ENCODE assay signal across 16 cellular contexts in the genomic region with DNA sequence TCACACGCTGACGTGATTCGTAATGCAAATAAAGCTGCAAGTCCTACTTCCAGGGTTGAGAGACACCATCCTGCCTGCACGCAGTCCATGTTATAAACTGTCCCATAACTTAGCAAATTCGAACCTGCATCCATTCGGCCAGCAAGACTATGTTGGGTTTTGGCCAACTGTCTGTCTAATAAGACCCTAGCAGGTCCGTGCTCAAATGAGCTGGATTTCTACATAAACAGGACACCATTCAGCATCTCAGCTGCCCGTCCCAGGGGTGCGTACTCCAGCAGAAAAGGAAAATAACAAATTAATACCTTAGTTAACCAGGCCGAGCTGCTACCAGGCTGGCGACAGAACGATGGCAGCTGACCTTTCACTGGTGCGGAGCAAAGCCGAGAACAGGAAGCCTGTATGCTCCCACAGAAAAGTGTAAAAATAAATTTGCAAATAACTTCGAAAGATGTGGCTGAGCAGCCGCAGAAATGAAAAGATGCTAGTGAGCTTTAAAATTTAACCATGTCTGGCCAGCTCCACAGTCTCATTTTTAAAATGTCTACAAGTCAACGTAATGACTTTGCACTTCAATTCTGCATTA.
A peak's percentile ranks its signal among the peaks of the same experiment; 100 is the strongest.
DNase-seq lines count a peak whose midpoint lies in the region; ATAC-seq, FAIRE-seq and TF ChIP-seq lines count a peak whose summit lies in the region.
"Had no signal": no experiment of that assay in that cellular context is flagged by ENCODE, and none has a peak within 500 bp of the region (broad histone marks: within the 10 kb centered on the region; RNA-seq: fewer than 3 reads in every experiment).

No MANE protein-coding gene starts in this region.

- peak overlapping the region; percentile 6; the same call in 1 of the 2 replicates for H2AFZ ChIP-seq in Karpas-422 (ENCODE audit: low read length)
- H2AFZ ChIP-seq: parathyroid adenoma had no signal

- no peaks in the 10 kb centered on the region for H3K9me2 ChIP-seq in Karpas-422 (replicated peaks; ENCODE audit: insufficient read depth, low read length)
- H3K9me2 ChIP-seq: SK-N-SH had no signal

- POLR2A ChIA-PET in CD8-positive, alpha-beta T cell (lab: Charles Lee), result interaction anchor here (0.8 kb wide), 1 partner anchor 14 kb away, joined by 3 read pairs; no protein-coding TSS in a partner anchor

- no peaks in the 10 kb centered on the region for H3K79me2 ChIP-seq in Karpas-422 (ENCODE audit: low read length)
- H3K79me2 ChIP-seq: parathyroid adenoma had no signal

- TF ChIP-seq POLR2A in GM12891 (IDR thresholded peaks at IDR 0.05; ENCODE audit: low read depth, low read length), result no peak

- ATAC-seq in CD8-positive, alpha-beta T cell, result no peak
- ATAC-seq in HG02623 (IDR thresholded peaks at IDR 0.05; ENCODE audit: unreplicated experiment), result peak; percentile 52
- ATAC-seq in HG03175 (IDR thresholded peaks at IDR 0.05; ENCODE audit: unreplicated experiment), result no peak

- peak overlapping the region; percentile 33 for H3K4me3 Mint-ChIP-seq in CD8-positive, alpha-beta T cell
- H3K4me3 Mint-ChIP-seq in endothelial cell (ENCODE audit: unreplicated experiment), result no peak overlapping the region

- H4K20me1 ChIP-seq in Karpas-422 (ENCODE audit: insufficient read depth, low read depth, low read length), result no peaks in the 10 kb centered on the region

- H3K4me3 ChIP-seq in CD8-positive, alpha-beta T cell (ENCODE audit: low read depth, low read length), result no peak overlapping the region
- peak overlapping the region; percentile 14; the same call in 1 of the 2 replicates for H3K4me3 ChIP-seq in Karpas-422 (ENCODE audit: low read length)

- peaks cover 19% of the 10 kb centered on the region for H3K4me1 Mint-ChIP-seq in CD8-positive, alpha-beta T cell (ENCODE audit: low read depth)
- H3K4me1 Mint-ChIP-seq in endothelial cell (ENCODE audit: unreplicated experiment), result no peaks in the 10 kb centered on the region

- H3K36me3 Mint-ChIP-seq in CD8-positive, alpha-beta T cell, result no peaks in the 10 kb centered on the region
- H3K36me3 Mint-ChIP-seq in endothelial cell (ENCODE audit: low read depth, unreplicated experiment), result no peaks in the 10 kb centered on the region

- intact Hi-C loops in CD8-positive, alpha-beta T cell (cut with DNase I, micrococcal nuclease), result no loop called here

- H3K27me3 Mint-ChIP-seq in CD8-positive, alpha-beta T cell (ENCODE audit: low read depth), result peaks cover 20% of the 10 kb centered on the region
- H3K27me3 Mint-ChIP-seq in endothelial cell (ENCODE audit: unreplicated experiment), result peaks cover 15% of the 10 kb centered on the region

- FAIRE-seq in GM19239 (lab: Jason Lieb, UNC) (peak; percentile 84), GM12891 (lab: Jason Lieb, UNC) (no peak)
- FAIRE-seq: H54 had no signal

- H3K27ac Mint-ChIP-seq in CD8-positive, alpha-beta T cell, result no peak overlapping the region
- no peak overlapping the region for H3K27ac Mint-ChIP-seq in endothelial cell (ENCODE audit: unreplicated experiment)

- CTCF ChIA-PET in CD8-positive, alpha-beta T cell (lab: Charles Lee), result no interaction called here

- H3K9ac ChIP-seq in Karpas-422 (ENCODE audit: low read length), result no peak overlapping the region
- H3K9ac ChIP-seq: parathyroid adenoma, SK-N-SH had no signal

- H3K9me3 Mint-ChIP-seq in CD8-positive, alpha-beta T cell, result no peaks in the 10 kb centered on the region
- no peaks in the 10 kb centered on the region for H3K9me3 Mint-ChIP-seq in endothelial cell (ENCODE audit: unreplicated experiment)

- TF ChIP-seq CTCF in CD8-positive, alpha-beta T cell (IDR thresholded peaks at IDR 0.05), result no peak
- TF ChIP-seq CTCF in endothelial cell (IDR thresholded peaks at IDR 0.05; ENCODE audit: unreplicated experiment), result no peak

- H3K27ac ChIP-seq in CD8-positive, alpha-beta T cell (ENCODE audit: low read depth, low read length), result no peak overlapping the region
- no peak overlapping the region for H3K27ac ChIP-seq in Karpas-422 (ENCODE audit: low read length)
- H3K27ac ChIP-seq: HL-60, parathyroid adenoma, VCaP had no signal

- peaks cover 2% of the 10 kb centered on the region for H3K4me1 ChIP-seq in CD8-positive, alpha-beta T cell (ENCODE audit: insufficient read depth, low read length)
- H3K4me1 ChIP-seq in Karpas-422 (ENCODE audit: low read length), result peaks cover 14% of the 10 kb centered on the region
- H3K4me1 ChIP-seq: parathyroid adenoma had no signal

- H3K4me2 ChIP-seq in Karpas-422 (ENCODE audit: low read depth, low read length, poor library complexity, severe bottlenecking), result peak overlapping the region; percentile 52
- H3K4me2 ChIP-seq: SK-N-SH had no signal

- DNase-seq in CD8-positive, alpha-beta T cell, result no peak
- DNase-seq in GM19239 (ENCODE audit: insufficient read length, low spot score) (peak; percentile 37), Karpas-422 (peak; percentile 44), GM12891 (ENCODE audit: insufficient read length, low spot score) (no peak), RPMI8226 (no peak), endothelial cell (ENCODE audit: low spot score) (no peak)
- DNase-seq: anterior cingulate cortex; dermis blood vessel endothelial cell; NK-92 treated with Interleukin-12 subunit alpha and Interleukin-12 subunit beta, amount 100 ng/mL, for 24 hours; SK-N-SH had no signal

- H3K9me3 ChIP-seq in CD8-positive, alpha-beta T cell (ENCODE audit: low read length), result no peaks in the 10 kb centered on the region
- H3K9me3 ChIP-seq in Karpas-422 (ENCODE audit: low read length), result no peaks in the 10 kb centered on the region
- H3K9me3 ChIP-seq: SK-N-SH had no signal

- H3K27me3 ChIP-seq in CD8-positive, alpha-beta T cell (ENCODE audit: insufficient read depth, low read length), result no peaks in the 10 kb centered on the region
- no peaks in the 10 kb centered on the region for H3K27me3 ChIP-seq in Karpas-422 (ENCODE audit: low read length)

- H3K36me3 ChIP-seq in CD8-positive, alpha-beta T cell (ENCODE audit: insufficient read depth, low read length), result no peaks in the 10 kb centered on the region
- H3K36me3 ChIP-seq in Karpas-422 (ENCODE audit: insufficient read depth, low read length), result no peaks in the 10 kb centered on the region

TF ChIP-seq in GM12891, 5 proteins besides CTCF, POLR2A, EP300 and RAD21:
- TF ChIP-seq TAF1 (IDR thresholded peaks at IDR 0.05; ENCODE audit: low read depth, low read length) (no peak), POLR2AphosphoS5 (IDR thresholded peaks at IDR 0.05; ENCODE audit: low read depth, low read length) (no peak), POU2F2 (IDR thresholded peaks at IDR 0.05; ENCODE audit: low read depth, low read length) (no peak), PAX5 (IDR thresholded peaks at IDR 0.05; ENCODE audit: insufficient read depth, low read length, severe bottlenecking) (no peak), SPI1 (IDR thresholded peaks at IDR 0.05; ENCODE audit: low read depth, low read length) (no peak)

Comparison
In these comparisons a context has a peak if more than half of its experiments do, and no peak if none do; other contexts are left out.
1. DNase-seq: peak in GM19239 (single experiment) and Karpas-422 (single experiment); none in CD8-positive, alpha-beta T cell (0 of 7), GM12891 (single experiment), RPMI8226 (single experiment) and endothelial cell (single experiment).